ENCODE assay signal across 15 cellular contexts in genomic region chr1:57319165-57319564, GRCh38.
DNase-seq lines count a peak whose midpoint lies in the region; ATAC-seq and TF ChIP-seq lines count a peak whose summit lies in the region.
"Had no signal": no experiment of that assay in that cellular context is flagged by ENCODE, and none has a peak within 500 bp of the region (broad histone marks: within the 10 kb centered on the region; RNA-seq: fewer than 3 reads in every experiment).

No MANE protein-coding gene starts in this region.

- H3K14ac ChIP-seq in H9 (ENCODE audit: insufficient read depth, low read length) = no peak overlapping the region

- H4K8ac ChIP-seq in H9 (replicated peaks; ENCODE audit: insufficient read length, low read depth, low read length) = no peak overlapping the region

- no peak overlapping the region for H3K4ac ChIP-seq in H9 (ENCODE audit: low read depth, low read length)

- no peaks in the 10 kb centered on the region for H3K9me3 Mint-ChIP-seq in MCF 10A (ENCODE audit: unreplicated experiment)
- H3K9me3 Mint-ChIP-seq in H9 = peaks cover 8 to 9% of the 10 kb centered on the region in 2 experiments; a peak in 4 of 5 replicates
- H3K9me3 Mint-ChIP-seq in activated CD4-positive, alpha-beta T cell treated with anti-CD3 and anti-CD28 coated beads, Interleukin-2, amount 10 ng/mL, durations not matched to agents 24 days and 14 days = no peaks in the 10 kb centered on the region
- H3K9me3 Mint-ChIP-seq in activated T-cell treated with anti-CD3 and anti-CD28 coated beads, Interleukin-2, amount 50 U/mL, for 24 hours = no peaks in the 10 kb centered on the region

- no peak overlapping the region for H2BK120ac ChIP-seq in H9 (ENCODE audit: low read depth, low read length, poor library complexity, severe bottlenecking)

- H3K4me1 Mint-ChIP-seq in MCF 10A (ENCODE audit: insufficient read depth, unreplicated experiment) (peaks cover 5% of the 10 kb centered on the region), H9 (peaks cover 0 to 12% of the 10 kb centered on the region in 2 experiments; a peak in 2 of 4 replicates)
- H3K4me1 Mint-ChIP-seq in activated CD4-positive, alpha-beta T cell treated with anti-CD3 and anti-CD28 coated beads, Interleukin-2, amount 10 ng/mL, durations not matched to agents 24 days and 14 days = no peaks in the 10 kb centered on the region
- no peaks in the 10 kb centered on the region for H3K4me1 Mint-ChIP-seq in activated T-cell treated with anti-CD3 and anti-CD28 coated beads, Interleukin-2, amount 50 U/mL, for 24 hours (ENCODE audit: low read depth)

- POLR2A ChIA-PET in MCF 10A (lab: Yijun Ruan, JAX) = interaction anchor here (0.6 kb wide), 1 partner anchor 515 kb away, joined by 3 read pairs; no protein-coding TSS in a partner anchor

- no peak overlapping the region for H2AK5ac ChIP-seq in H9 (ENCODE audit: insufficient read length, low read length)

- no peak overlapping the region for H2BK15ac ChIP-seq in H9 (ENCODE audit: low read depth, low read length)

- H2BK5ac ChIP-seq in H9 (ENCODE audit: insufficient read length, low read length) = no peak overlapping the region

- no peak overlapping the region for H4K91ac ChIP-seq in H9 (ENCODE audit: insufficient read length, low read depth, low read length)

- no peaks in the 10 kb centered on the region for H3K79me1 ChIP-seq in H9 (ENCODE audit: insufficient read depth, low read depth, low read length, poor library complexity, severe bottlenecking)

- H3K18ac ChIP-seq in H9 (ENCODE audit: insufficient read length, low read depth, low read length) = no peak overlapping the region

- H3K4me3 ChIP-seq in breast epithelium (no peak overlapping the region), RWPE2 (ENCODE audit: severe bottlenecking) (no peak overlapping the region)
- H3K4me3 ChIP-seq: body of pancreas, right atrium auricular region, tibial artery had no signal

- H3K23ac ChIP-seq in H9 (ENCODE audit: insufficient read length, low read depth, low read length) = no peak overlapping the region

- H2BK12ac ChIP-seq in H9 (ENCODE audit: insufficient read length, low read depth, low read length) = no peak overlapping the region

- no peaks in the 10 kb centered on the region for H3K79me2 ChIP-seq in H9 (ENCODE audit: insufficient read depth, low read length)

- H3K4me1 ChIP-seq in breast epithelium (no peaks in the 10 kb centered on the region), RWPE2 (ENCODE audit: insufficient read depth, poor library complexity, severe bottlenecking) (no peaks in the 10 kb centered on the region), H9 (ENCODE audit: insufficient read depth, low read length) (no peaks in the 10 kb centered on the region)
- H3K4me1 ChIP-seq: body of pancreas, right atrium auricular region, tibial artery had no signal

- WGBS in H9 (ENCODE audit: extremely low coverage, insufficient read length, low lambda C conversion rate) = no CpG with 5 or more reads among the region's 4 CpGs

- DNase-seq in MCF 10A (ENCODE audit: unreplicated experiment) = peak; percentile 55
- DNase-seq in breast epithelium (ENCODE audit: low spot score in 2 of 2) = no peak
- no peak for DNase-seq in RWPE2 (ENCODE audit: low spot score)
- peak; percentile 12 for DNase-seq in fibroblast of peridontal ligament (ENCODE audit: extremely low read depth)
- no peak for DNase-seq in H9
- no peak for DNase-seq in activated CD4-positive, alpha-beta T cell treated with anti-CD3 and anti-CD28 coated beads, Interleukin-2, amount 10 ng/mL, durations not matched to agents 24 days and 14 days
- DNase-seq in GM13976 (ENCODE audit: low spot score) = no peak
- DNase-seq in activated T-cell treated with anti-CD3 and anti-CD28 coated beads, Interleukin-2, amount 50 U/mL, for 24 hours = no peak
- DNase-seq: body of pancreas, H7, KBM-7, NCI-H146, NCI-H526, tibial artery had no signal

- ATAC-seq in RWPE2 (ENCODE audit: low read depth) = peak; percentile 63; the same call in 2 of the 3 replicates
- ATAC-seq: body of pancreas had no signal

- H3K4me2 ChIP-seq in H9 (ENCODE audit: insufficient read depth, insufficient read length, low read length) = no peak overlapping the region

- intact Hi-C loops in MCF 10A (cut with micrococcal nuclease) (no loop called here), breast epithelium (cut with DNase I; ENCODE audit: low total_unique reads) (no loop called here)
- intact Hi-C loops in activated CD4-positive, alpha-beta T cell treated with anti-CD3 and anti-CD28 coated beads, Interleukin-2, amount 10 ng/mL, durations not matched to agents 24 days and 14 days (cut with micrococcal nuclease) = no loop called here

- H3K27ac ChIP-seq in breast epithelium (no peak overlapping the region), RWPE2 (ENCODE audit: poor library complexity, severe bottlenecking) (no peak overlapping the region), H9 (ENCODE audit: insufficient read length, low read depth, low read length) (no peak overlapping the region)
- H3K27ac ChIP-seq: body of pancreas, right atrium auricular region, tibial artery had no signal

- TF ChIP-seq POLR2A in breast epithelium (IDR thresholded peaks at IDR 0.05) = no peak

- in situ Hi-C loops in GM13976 (cut with MboI; ENCODE audit: low sequenced_read_pairs, unreplicated experiment) = no loop called here

- H2AFZ ChIP-seq in H9 (ENCODE audit: low read length) = no peak overlapping the region

- no peaks in the 10 kb centered on the region for H4K20me1 ChIP-seq in H9 (ENCODE audit: control insufficient read depth, insufficient read depth, insufficient read length)

- H3K27me3 Mint-ChIP-seq in MCF 10A (ENCODE audit: insufficient read depth, unreplicated experiment) (no peaks in the 10 kb centered on the region), H9 (ENCODE audit: low read depth) (no peaks in the 10 kb centered on the region)
- no peaks in the 10 kb centered on the region for H3K27me3 Mint-ChIP-seq in activated CD4-positive, alpha-beta T cell treated with anti-CD3 and anti-CD28 coated beads, Interleukin-2, amount 10 ng/mL, durations not matched to agents 24 days and 14 days
- H3K27me3 Mint-ChIP-seq in activated T-cell treated with anti-CD3 and anti-CD28 coated beads, Interleukin-2, amount 50 U/mL, for 24 hours = no peaks in the 10 kb centered on the region

- CTCF ChIA-PET in MCF 10A (lab: Yijun Ruan, JAX) = no interaction called here

- no peak overlapping the region for H3T11ph ChIP-seq in H9 (ENCODE audit: low read length)

- H3K36me3 Mint-ChIP-seq in MCF 10A (ENCODE audit: insufficient read depth, unreplicated experiment) (no peaks in the 10 kb centered on the region), H9 (ENCODE audit: insufficient read depth in 1 of 3, low read depth in 3 of 3) (peaks cover 4 to 8% (median 7%) of the 10 kb centered on the region in 3 experiments; a peak in 4 of 7 replicates)
- H3K36me3 Mint-ChIP-seq in activated CD4-positive, alpha-beta T cell treated with anti-CD3 and anti-CD28 coated beads, Interleukin-2, amount 10 ng/mL, durations not matched to agents 24 days and 14 days (ENCODE audit: low read depth) = no peaks in the 10 kb centered on the region
- no peaks in the 10 kb centered on the region for H3K36me3 Mint-ChIP-seq in activated T-cell treated with anti-CD3 and anti-CD28 coated beads, Interleukin-2, amount 50 U/mL, for 24 hours (ENCODE audit: low read depth)

- H3K23me2 ChIP-seq in H9 (ENCODE audit: insufficient read length, low read depth, low read length, poor library complexity, severe bottlenecking) = no peaks in the 10 kb centered on the region

- BruUV-seq in MCF 10A (replicated peaks; lab: Mats Ljungman, UMichigan) = no TSS peak

- no peak overlapping the region for H2BK20ac ChIP-seq in H9 (ENCODE audit: low read depth, low read length, poor library complexity, severe bottlenecking)

- H3K4me3 Mint-ChIP-seq in MCF 10A (ENCODE audit: unreplicated experiment) = no peak overlapping the region
- no peak overlapping the region for H3K4me3 Mint-ChIP-seq in H9
- H3K4me3 Mint-ChIP-seq in activated CD4-positive, alpha-beta T cell treated with anti-CD3 and anti-CD28 coated beads, Interleukin-2, amount 10 ng/mL, durations not matched to agents 24 days and 14 days = no peak overlapping the region
- H3K4me3 Mint-ChIP-seq in activated T-cell treated with anti-CD3 and anti-CD28 coated beads, Interleukin-2, amount 50 U/mL, for 24 hours = no peak overlapping the region

- no peak overlapping the region for H4K5ac ChIP-seq in H9 (ENCODE audit: insufficient read length, low read depth, low read length)

- H3K36me3 ChIP-seq in breast epithelium (no peaks in the 10 kb centered on the region), RWPE2 (ENCODE audit: low read depth) (no peaks in the 10 kb centered on the region)
- H3K36me3 ChIP-seq: right atrium auricular region, tibial artery had no signal

- H3K9me3 ChIP-seq in breast epithelium (no peaks in the 10 kb centered on the region), RWPE2 (ENCODE audit: severe bottlenecking) (no peaks in the 10 kb centered on the region), H9 (ENCODE audit: control insufficient read depth, low read depth, low read length) (no peaks in the 10 kb centered on the region)
- H3K9me3 ChIP-seq: body of pancreas, right atrium auricular region, tibial artery had no signal

- H3K27ac Mint-ChIP-seq in MCF 10A (ENCODE audit: low read depth, unreplicated experiment) (no peak overlapping the region), H9 (no peak overlapping the region)
- no peak overlapping the region for H3K27ac Mint-ChIP-seq in activated CD4-positive, alpha-beta T cell treated with anti-CD3 and anti-CD28 coated beads, Interleukin-2, amount 10 ng/mL, durations not matched to agents 24 days and 14 days
- no peak overlapping the region for H3K27ac Mint-ChIP-seq in activated T-cell treated with anti-CD3 and anti-CD28 coated beads, Interleukin-2, amount 50 U/mL, for 24 hours

- H3K56ac ChIP-seq in H9 (ENCODE audit: insufficient read length, low read depth, low read length) = no peak overlapping the region

- TF ChIP-seq CTCF in MCF 10A (IDR thresholded peaks at IDR 0.05; ENCODE audit: unreplicated experiment) = no peak
- no peak for TF ChIP-seq CTCF in breast epithelium (IDR thresholded peaks at IDR 0.05)
- no peak for TF ChIP-seq CTCF in RWPE2 (IDR thresholded peaks at IDR 0.05; ENCODE audit: poor library complexity, severe bottlenecking)
- no peak for TF ChIP-seq CTCF in H9 (conservative IDR thresholded peaks at IDR 0.05)
- no peak for TF ChIP-seq CTCF in GM13976 (IDR thresholded peaks at IDR 0.05; ENCODE audit: borderline replicate concordance, control extremely low read depth, extremely low read depth, insufficient read depth, missing control alignments)

- H3K9ac ChIP-seq in H9 (ENCODE audit: extremely low read depth, insufficient read length, low read length) = no peak overlapping the region

- no peaks in the 10 kb centered on the region for H3K27me3 ChIP-seq in breast epithelium
- H3K27me3 ChIP-seq in RWPE2 (ENCODE audit: insufficient read depth, poor library complexity, severe bottlenecking) = peaks cover 7% of the 10 kb centered on the region
- H3K27me3 ChIP-seq in H9 (ENCODE audit: insufficient read depth, low read length) = no peaks in the 10 kb centered on the region
- H3K27me3 ChIP-seq: body of pancreas, right atrium auricular region had no signal

Comparison
In these comparisons a context has a peak if more than half of its experiments do, and no peak if none do; other contexts are left out.
1. DNase-seq: peak in MCF 10A (single experiment) and fibroblast of peridontal ligament (single experiment); none in breast epithelium (0 of 2), RWPE2 (single experiment), H9 (single experiment), activated CD4-positive, alpha-beta T cell treated with anti-CD3 and anti-CD28 coated beads, Interleukin-2, amount 10 ng/mL, durations not matched to agents 24 days and 14 days (single experiment), GM13976 (single experiment) and activated T-cell treated with anti-CD3 and anti-CD28 coated beads, Interleukin-2, amount 50 U/mL, for 24 hours (single experiment).